In the genomic region with DNA sequence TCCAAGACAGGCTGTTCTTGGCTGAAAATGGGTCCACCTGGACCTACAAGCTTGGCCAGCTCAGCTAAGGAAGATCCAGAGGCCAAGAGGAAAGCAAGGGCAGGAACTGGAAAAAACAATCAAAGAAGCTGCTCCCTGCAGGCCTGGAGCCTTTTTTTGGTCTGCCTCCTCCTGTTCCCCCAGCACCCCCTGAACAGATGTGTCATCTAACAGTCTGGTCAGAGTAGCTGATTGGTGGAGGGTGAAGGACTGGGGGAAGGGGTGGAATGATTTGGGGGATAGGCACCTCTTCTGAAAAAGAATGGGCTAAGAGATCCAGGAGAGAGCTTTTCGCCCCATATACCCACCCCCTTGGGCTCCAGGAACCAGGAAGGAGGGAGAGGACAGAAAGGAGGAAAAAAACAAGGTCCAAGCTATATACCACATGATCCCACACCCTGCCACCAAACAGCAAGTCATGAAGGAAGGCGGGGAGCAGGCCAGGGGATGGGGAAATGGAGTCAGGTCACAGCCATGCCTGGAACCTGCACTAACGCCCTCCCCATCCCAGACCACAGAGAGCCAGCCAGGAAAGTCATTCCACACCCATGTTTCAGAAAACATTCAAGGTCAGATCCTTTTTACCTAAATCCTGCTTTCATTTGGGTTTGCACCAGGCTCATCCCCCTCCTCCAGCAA, we compare ENCODE assay signal across 8 cellular contexts. TPM values are rescaled to one million over a fixed set of nuclear protein-coding genes. Genes with fewer than 3 reads are reported as not detected.
DNase-seq lines count a peak whose midpoint lies in the region; ATAC-seq and TF ChIP-seq lines count a peak whose summit lies in the region.

No MANE protein-coding gene starts in this region.

- H3K27me3 Mint-ChIP-seq in activated naive CD8-positive, alpha-beta T cell = no peaks in the 10 kb centered on the region
- no peaks in the 10 kb centered on the region for H3K27me3 Mint-ChIP-seq in activated naive CD8-positive, alpha-beta T cell treated with anti-CD3 and anti-CD28 coated beads for 36 hours

- intact Hi-C loops in breast epithelium (cut with DNase I; ENCODE audit: low total_unique reads) = no loop called here
- intact Hi-C loops in upper lobe of right lung (cut with DNase I) = no loop called here

- H3K4me1 Mint-ChIP-seq in activated naive CD8-positive, alpha-beta T cell (ENCODE audit: low read depth) = peaks cover 17% of the 10 kb centered on the region
- peaks cover 22% of the 10 kb centered on the region for H3K4me1 Mint-ChIP-seq in activated naive CD8-positive, alpha-beta T cell treated with anti-CD3 and anti-CD28 coated beads for 36 hours

- peak overlapping the region; percentile 77 for H3K4me3 Mint-ChIP-seq in activated naive CD8-positive, alpha-beta T cell
- H3K4me3 Mint-ChIP-seq in activated naive CD8-positive, alpha-beta T cell treated with anti-CD3 and anti-CD28 coated beads for 36 hours = no peak overlapping the region

- H3K27me3 ChIP-seq in breast epithelium = no peaks in the 10 kb centered on the region
- no peaks in the 10 kb centered on the region for H3K27me3 ChIP-seq in upper lobe of right lung

- H3K9me3 ChIP-seq in breast epithelium (no peaks in the 10 kb centered on the region), upper lobe of right lung (no peaks in the 10 kb centered on the region)

- H3K27ac ChIP-seq in breast epithelium (peak overlapping the region; percentile 93 to 95), upper lobe of right lung (peak overlapping the region; percentile 70)

- no peak for TF ChIP-seq POLR2A in breast epithelium (IDR thresholded peaks at IDR 0.05)

- H3K4me1 ChIP-seq in breast epithelium (peaks cover 9 to 12% of the 10 kb centered on the region in 2 donors), upper lobe of right lung (peaks cover 25% of the 10 kb centered on the region)

- H3K4me3 ChIP-seq in breast epithelium (peak overlapping the region; percentile 89 to 100 (median 93)), upper lobe of right lung (peak overlapping the region; percentile 86)

- POLR2A ChIA-PET in GM10248 (lab: Yijun Ruan, JAX) = no interaction called here

- H3K36me3 ChIP-seq in breast epithelium (no peaks in the 10 kb centered on the region), upper lobe of right lung (no peaks in the 10 kb centered on the region)

- no peaks in the 10 kb centered on the region for H3K36me3 Mint-ChIP-seq in activated naive CD8-positive, alpha-beta T cell
- no peaks in the 10 kb centered on the region for H3K36me3 Mint-ChIP-seq in activated naive CD8-positive, alpha-beta T cell treated with anti-CD3 and anti-CD28 coated beads for 36 hours

- H3K27ac Mint-ChIP-seq in activated naive CD8-positive, alpha-beta T cell = no peak overlapping the region
- no peak overlapping the region for H3K27ac Mint-ChIP-seq in activated naive CD8-positive, alpha-beta T cell treated with anti-CD3 and anti-CD28 coated beads for 36 hours

- H3K9me3 Mint-ChIP-seq in activated naive CD8-positive, alpha-beta T cell (ENCODE audit: low read depth) = no peaks in the 10 kb centered on the region
- no peaks in the 10 kb centered on the region for H3K9me3 Mint-ChIP-seq in activated naive CD8-positive, alpha-beta T cell treated with anti-CD3 and anti-CD28 coated beads for 36 hours

- no peak for TF ChIP-seq CTCF in breast epithelium (IDR thresholded peaks at IDR 0.05)
- TF ChIP-seq CTCF in upper lobe of right lung (IDR thresholded peaks at IDR 0.05) = no peak
- no peak for TF ChIP-seq CTCF in GM10248 (IDR thresholded peaks at IDR 0.05; ENCODE audit: control extremely low read depth, extremely low read depth, low read depth, missing control alignments)

- ATAC-seq in upper lobe of right lung (no peak), GM18498 (IDR thresholded peaks at IDR 0.05; ENCODE audit: unreplicated experiment) (no peak)

- CTCF ChIA-PET in GM10248 (lab: Yijun Ruan, JAX) = interaction anchor here (0.8 to 2.6 kb wide), 3 partner anchors 25 to 102 kb away, joined by 3 to 11 read pairs (median 5); no protein-coding TSS in a partner anchor

- DNase-seq in activated naive CD8-positive, alpha-beta T cell treated with anti-CD3 and anti-CD28 coated beads for 36 hours = no peak
- DNase-seq in breast epithelium (ENCODE audit: low spot score in 2 of 2) = peak in 1 of 2 donors; percentile 5
- peak; percentile 47 to 90 for DNase-seq in lung microvascular endothelial cell (ENCODE audit: low read depth in 2 of 2)
- no peak for DNase-seq in upper lobe of right lung
- no peak for DNase-seq in NCI-H345 (lab: John Stamatoyannopoulos, UW)
- no peak for DNase-seq in GM10248 (ENCODE audit: extremely low spot score)

RNA-seq across cellular contexts. Expression of gene RAB11FIP5, which starts 2.0 kb away (rescaled TPM):
- 1 to 10 TPM; 4.0 to 4.3 TPM for total RNA-seq in activated naive CD8-positive, alpha-beta T cell treated with anti-CD3 and anti-CD28 coated beads for 36 hours
- total RNA-seq in breast epithelium (10 to 100 TPM; 20.6 to 27.4 (median 26.5) TPM), lung microvascular endothelial cell (38.4 and 62.5 TPM in 2 replicates), upper lobe of right lung (28.8 TPM)

RNA-seq across cellular contexts. Expression of gene SFXN5, which starts 39.2 kb away (rescaled TPM):
- 10 to 100 TPM in 1 of 2 experiments, 1 to 10 TPM in 1; 8.3 to 10.8 TPM for total RNA-seq in activated naive CD8-positive, alpha-beta T cell treated with anti-CD3 and anti-CD28 coated beads for 36 hours
- total RNA-seq in breast epithelium (10 to 100 TPM in 2 of 3 donors, 1 to 10 TPM in 1; 6.7 to 19.6 (median 12.8) TPM), lung microvascular endothelial cell (8.1 and 8.9 TPM in 2 replicates), upper lobe of right lung (13.1 TPM)

Comparison
In these comparisons a context has a peak if more than half of its experiments do, and no peak if none do; other contexts are left out.
1. DNase-seq: peak in lung microvascular endothelial cell (2 of 2); none in activated naive CD8-positive, alpha-beta T cell treated with anti-CD3 and anti-CD28 coated beads for 36 hours (single experiment), upper lobe of right lung (single experiment), NCI-H345 (single experiment) and GM10248 (single experiment).